ENCODE assay signal across 28 cellular contexts in genomic region chrX:37975421-37975820, GRCh38. TPM values are rescaled to one million over a fixed set of nuclear protein-coding genes. Genes with fewer than 3 reads are reported as not detected.
DNase-seq lines count a peak whose midpoint lies in the region; ATAC-seq, FAIRE-seq and TF ChIP-seq lines count a peak whose summit lies in the region.
"Had no signal": no experiment of that assay in that cellular context is flagged by ENCODE, and none has a peak within 500 bp of the region (broad histone marks: within the 10 kb centered on the region; RNA-seq: fewer than 3 reads in every experiment).

No MANE protein-coding gene starts in this region.

- TF ChIP-seq CTCF in HEK293 (tag by site-specific recombination; IDR thresholded peaks at IDR 0.05) (no peak), HepG2 (CRISPR knock-in tag; IDR thresholded peaks at IDR 0.05) (no peak)

- H3K36me3 ChIP-seq in HEK293 (ENCODE audit: control insufficient read depth in 2 of 2, insufficient read depth in 1 of 2, low read length in 2 of 2), result no peaks in the 10 kb centered on the region
- H3K36me3 ChIP-seq in HepG2 (replicated peaks in 1 of 2; ENCODE audit: control insufficient read depth in 1 of 2, insufficient read depth in 2 of 2, low read length in 2 of 2), result no peaks in the 10 kb centered on the region
- H3K36me3 ChIP-seq: BE2C, BLaER1 had no signal

- BruUV-seq in HepG2 (replicated peaks; lab: Mats Ljungman, UMichigan), result no TSS peak

- H3K4me1 Mint-ChIP-seq in T-helper 2 cell treated with Interferon-gamma antibody and Interleukin-4, amounts not matched to agents 5 μg/mL and 100 μg/mL, for 36 hours (ENCODE audit: low read depth), result peaks cover 13% of the 10 kb centered on the region
- peaks cover 17% of the 10 kb centered on the region for H3K4me1 Mint-ChIP-seq in activated CD4-positive, alpha-beta memory T cell treated with anti-CD3 and anti-CD28 coated beads, Interleukin-2, amount 10 ng/mL, durations not matched to agents 7 days and 5 days
- H3K4me1 Mint-ChIP-seq: CD14-positive monocyte; CD4-positive, alpha-beta memory T cell had no signal

- TF ChIP-seq POLR2A in HepG2 (IDR thresholded peaks at IDR 0.05; ENCODE audit: insufficient read depth in 1 of 2, low read depth in 2 of 2, low read length in 2 of 2), result no peak

- H3K4me3 Mint-ChIP-seq in T-helper 2 cell treated with Interferon-gamma antibody and Interleukin-4, amounts not matched to agents 5 μg/mL and 100 μg/mL, for 36 hours, result no peak overlapping the region
- H3K4me3 Mint-ChIP-seq in activated CD4-positive, alpha-beta memory T cell treated with anti-CD3 and anti-CD28 coated beads, Interleukin-2, amount 10 ng/mL, durations not matched to agents 7 days and 5 days, result no peak overlapping the region
- H3K4me3 Mint-ChIP-seq: CD14-positive monocyte; CD4-positive, alpha-beta memory T cell; CD4-positive, CD25-positive, alpha-beta regulatory T cell; CD8-positive, alpha-beta memory T cell had no signal

- TF ChIP-seq RAD21 in HepG2 (CRISPR knock-in tag; IDR thresholded peaks at IDR 0.05), result no peak

- DNase-seq in HepG2 (ENCODE audit: low spot score), result peak; percentile 35
- DNase-seq in T-helper 2 cell treated with Interferon-gamma antibody and Interleukin-4, amounts not matched to agents 5 μg/mL and 100 μg/mL, for 36 hours (ENCODE audit: low spot score), result no peak
- no peak for DNase-seq in activated CD4-positive, alpha-beta memory T cell treated with anti-CD3 and anti-CD28 coated beads, Interleukin-2, amount 10 ng/mL, durations not matched to agents 7 days and 5 days
- no peak for DNase-seq in amygdala (lab: John Stamatoyannopoulos, UW)
- DNase-seq: 8988T; ACHN; BE2C; C1 segment of cervical spinal cord; Calu3; CD4-positive, alpha-beta memory T cell; CD4-positive, CD25-positive, alpha-beta regulatory T cell; CD8-positive, alpha-beta memory T cell; COR-L47; DMS79; DND-41; EL; GDM1 had no signal

- H3K27ac ChIP-seq in HEK293 (ENCODE audit: extremely low read depth, low read depth, low read length), result no peak overlapping the region
- H3K27ac ChIP-seq in HepG2 (ENCODE audit: extremely low read length, insufficient read depth, low read length), result peak overlapping the region; percentile 63
- H3K27ac ChIP-seq: BLaER1 had no signal

- ATAC-seq in HepG2 (peak; percentile 74), GM21423 (IDR thresholded peaks at IDR 0.05; ENCODE audit: unreplicated experiment) (no peak)
- ATAC-seq: GM12878 had no signal

- peak overlapping the region; percentile 32 for H3K4me2 ChIP-seq in HepG2 (ENCODE audit: low read depth, low read length)
- H3K4me2 ChIP-seq: BLaER1 had no signal

- H3K4me3 ChIP-seq in HEK293 (ENCODE audit: low read depth, low read length), result no peak overlapping the region
- no peak overlapping the region for H3K4me3 ChIP-seq in HepG2 (replicated peaks in 1 of 3; ENCODE audit: insufficient read depth in 1 of 3, low read depth in 2 of 3, low read length in 3 of 3)
- H3K4me3 ChIP-seq: BLaER1, GM12878 had no signal

- H3K4me1 ChIP-seq in HEK293 (ENCODE audit: control insufficient read depth, insufficient read depth, low read length) (peaks cover 3% of the 10 kb centered on the region; the same call in 1 of the 2 replicates), HepG2 (ENCODE audit: insufficient read depth, low read length) (peaks cover 21% of the 10 kb centered on the region)
- H3K4me1 ChIP-seq: BE2C, BLaER1 had no signal

- no peaks in the 10 kb centered on the region for H3K9me3 ChIP-seq in HEK293 (ENCODE audit: control insufficient read depth, insufficient read depth, low read depth, low read length)
- no peaks in the 10 kb centered on the region for H3K9me3 ChIP-seq in HepG2 (ENCODE audit: low read length)
- H3K9me3 ChIP-seq: BE2C, BLaER1 had no signal

- H2AFZ ChIP-seq in HepG2 (ENCODE audit: low read length), result peak overlapping the region; percentile 72

- in situ Hi-C loops in HepG2 (cut with HindIII; ENCODE audit: extremely low pct_ligation_motif_present, low pct_unique_long_range_greater_than_20kb), result no loop called here

- H3K9ac ChIP-seq in HepG2 (ENCODE audit: insufficient read depth, low read depth, low read length), result no peak overlapping the region
- H3K9ac ChIP-seq: BLaER1 had no signal

- POLR2A ChIA-PET in HEK293 (lab: Yijun Ruan, JAX), result no interaction called here
- POLR2A ChIA-PET in HepG2 (lab: Yijun Ruan, JAX), result interaction anchor here (1.7 to 2.6 kb wide), 2 partner anchors 12 to 16 kb away, joined by 4 to 27 read pairs; no protein-coding TSS in a partner anchor
- POLR2A ChIA-PET in activated CD4-positive, alpha-beta memory T cell treated with anti-CD3 and anti-CD28 coated beads, Interleukin-2, amount 10 ng/mL, durations not matched to agents 7 days and 5 days (lab: Charles Lee), result no interaction called here

- CTCF ChIA-PET in HEK293 (lab: Yijun Ruan, JAX), result no interaction called here
- CTCF ChIA-PET in HepG2 (lab: Yijun Ruan, JAX; ENCODE audit: low intra/inter-chr PET ratio, low total read pairs), result no interaction called here
- CTCF ChIA-PET in activated CD4-positive, alpha-beta memory T cell treated with anti-CD3 and anti-CD28 coated beads, Interleukin-2, amount 10 ng/mL, durations not matched to agents 7 days and 5 days (lab: Charles Lee), result no interaction called here

- TF ChIP-seq EP300 in HepG2 (IDR thresholded peaks at IDR 0.05; ENCODE audit: low read depth in 2 of 2, low read length in 2 of 2) (no peak), HepG2 (CRISPR knock-in tag; IDR thresholded peaks at IDR 0.05; ENCODE audit: borderline replicate concordance) (no peak)

- no peaks in the 10 kb centered on the region for H4K20me1 ChIP-seq in HepG2 (ENCODE audit: insufficient read depth, low read length)
- H4K20me1 ChIP-seq: BLaER1 had no signal

- H3K9me3 Mint-ChIP-seq in T-helper 2 cell treated with Interferon-gamma antibody and Interleukin-4, amounts not matched to agents 5 μg/mL and 100 μg/mL, for 36 hours, result no peaks in the 10 kb centered on the region
- no peaks in the 10 kb centered on the region for H3K9me3 Mint-ChIP-seq in activated CD4-positive, alpha-beta memory T cell treated with anti-CD3 and anti-CD28 coated beads, Interleukin-2, amount 10 ng/mL, durations not matched to agents 7 days and 5 days

- WGBS in HepG2 (ENCODE audit: low lambda C conversion rate), result 24% methylated on average over 3 of the region's 3 CpGs

- intact Hi-C loops in HepG2 (cut with micrococcal nuclease; ENCODE audit: unreplicated experiment), result no loop called here

- no peak overlapping the region for H3K27ac Mint-ChIP-seq in T-helper 2 cell treated with Interferon-gamma antibody and Interleukin-4, amounts not matched to agents 5 μg/mL and 100 μg/mL, for 36 hours
- H3K27ac Mint-ChIP-seq in activated CD4-positive, alpha-beta memory T cell treated with anti-CD3 and anti-CD28 coated beads, Interleukin-2, amount 10 ng/mL, durations not matched to agents 7 days and 5 days, result no peak overlapping the region
- H3K27ac Mint-ChIP-seq: CD14-positive monocyte; CD4-positive, alpha-beta memory T cell had no signal

- peaks cover 1% of the 10 kb centered on the region for H3K36me3 Mint-ChIP-seq in T-helper 2 cell treated with Interferon-gamma antibody and Interleukin-4, amounts not matched to agents 5 μg/mL and 100 μg/mL, for 36 hours (ENCODE audit: low read depth)
- no peaks in the 10 kb centered on the region for H3K36me3 Mint-ChIP-seq in activated CD4-positive, alpha-beta memory T cell treated with anti-CD3 and anti-CD28 coated beads, Interleukin-2, amount 10 ng/mL, durations not matched to agents 7 days and 5 days (ENCODE audit: low read depth)
- H3K36me3 Mint-ChIP-seq: CD14-positive monocyte; CD4-positive, alpha-beta memory T cell; CD4-positive, CD25-positive, alpha-beta regulatory T cell; CD8-positive, alpha-beta memory T cell had no signal

- H3K27me3 ChIP-seq in HepG2 (ENCODE audit: control insufficient read depth in 1 of 2, insufficient read depth in 2 of 2, low read length in 2 of 2), result no peaks in the 10 kb centered on the region
- H3K27me3 ChIP-seq: BE2C, BLaER1 had no signal

- H3K79me2 ChIP-seq in HepG2 (ENCODE audit: insufficient read depth, low read length), result no peaks in the 10 kb centered on the region

- FAIRE-seq in colon (lab: Jason Lieb, UNC) (peak; percentile 60), HepG2 (lab: Jason Lieb, UNC) (no peak)
- FAIRE-seq: A204.1, D721Med, GM12878, GM12892, GM18507 had no signal

- peaks cover 10% of the 10 kb centered on the region for H3K27me3 Mint-ChIP-seq in T-helper 2 cell treated with Interferon-gamma antibody and Interleukin-4, amounts not matched to agents 5 μg/mL and 100 μg/mL, for 36 hours (ENCODE audit: low read depth)
- H3K27me3 Mint-ChIP-seq in activated CD4-positive, alpha-beta memory T cell treated with anti-CD3 and anti-CD28 coated beads, Interleukin-2, amount 10 ng/mL, durations not matched to agents 7 days and 5 days, result peaks cover 1% of the 10 kb centered on the region
- H3K27me3 Mint-ChIP-seq: CD4-positive, CD25-positive, alpha-beta regulatory T cell had no signal

TF ChIP-seq in HEK293, 187 proteins besides CTCF, POLR2A, EP300 and RAD21 (continues in another document):
- TF ChIP-seq ZNF433 (tag by site-specific recombination; IDR thresholded peaks at IDR 0.05; ENCODE audit: low read depth), result no peak

TF ChIP-seq in HepG2, 621 proteins besides CTCF, POLR2A, EP300 and RAD21 (continues in another document):
- no peak for TF ChIP-seq ZBTB7B (CRISPR knock-in tag; IDR thresholded peaks at IDR 0.05)

RNA-seq across cellular contexts. Expression of gene SYTL5, which starts 30.9 kb away (rescaled TPM):
- total RNA-seq in HepG2 (2016; rRNA removed; fragmentation: Illumina TruSeq; extraction: Trizol), result not detected in 2 replicates
- total RNA-seq in HepG2 (2016; cell fraction: cytosol; rRNA removed; fragmentation: Illumina TruSeq; extraction: Trizol; ENCODE audit: low read depth), result not detected in 2 replicates
- total RNA-seq in HepG2 (2016; cell fraction: insoluble cytoplasmic fraction; rRNA removed; fragmentation: Illumina TruSeq; extraction: Trizol), result not detected in 2 replicates
- total RNA-seq in HepG2 (2016; cell fraction: membrane; rRNA removed; fragmentation: Illumina TruSeq; extraction: Trizol), result not detected in 2 replicates
- not detected in 2 replicates for total RNA-seq in HepG2 (2016; cell fraction: nucleus; rRNA removed; fragmentation: Illumina TruSeq; extraction: Trizol)
- polyA plus RNA-seq in HepG2 (2011; rRNA removed), result 0.01 TPM in 1 of 2 replicates, not detected in the other
- polyA plus RNA-seq in HepG2 (2011; cell fraction: cytosol; rRNA removed), result not detected in 2 replicates
- polyA plus RNA-seq in HepG2 (2011; cell fraction: nucleus; rRNA removed), result not detected in 2 replicates
- not detected in 2 replicates for polyA plus RNA-seq in HepG2 (2012)
- not detected in 2 replicates for polyA plus RNA-seq in HepG2 (2016; cell fraction: cytosol; fragmentation: Illumina TruSeq; extraction: Trizol; ENCODE audit: low read depth)
- not detected in 2 replicates for polyA plus RNA-seq in HepG2 (2016; cell fraction: insoluble cytoplasmic fraction; fragmentation: Illumina TruSeq; extraction: Trizol; ENCODE audit: low read depth)
- polyA plus RNA-seq in HepG2 (2016; cell fraction: membrane; fragmentation: Illumina TruSeq; extraction: Trizol; ENCODE audit: low read depth), result not detected in 2 replicates
- polyA plus RNA-seq in HepG2 (2016; cell fraction: nucleus; fragmentation: Illumina TruSeq; extraction: Trizol; ENCODE audit: insufficient read depth, low read depth), result not detected in 2 replicates
- 0.07 TPM in 1 of 2 replicates, not detected in the other for polyA minus RNA-seq in HepG2 (2011; rRNA and poly(A)+ RNA removed; ENCODE audit: low replicate concordance)
- not detected in 2 replicates for polyA minus RNA-seq in HepG2 (2011; cell fraction: cytosol; rRNA and poly(A)+ RNA removed)
- polyA minus RNA-seq in HepG2 (2011; cell fraction: nucleus; rRNA and poly(A)+ RNA removed), result not detected in 2 replicates
- total RNA-seq in activated CD4-positive, alpha-beta memory T cell treated with anti-CD3 and anti-CD28 coated beads, Interleukin-2, amount 10 ng/mL, durations not matched to agents 7 days and 5 days, result not detected
- total RNA-seq: CD4-positive, alpha-beta memory T cell; CD4-positive, CD25-positive, alpha-beta regulatory T cell; CD8-positive, alpha-beta memory T cell; G401 had no signal
- polyA plus RNA-seq: CD14-positive monocyte; CD4-positive, alpha-beta memory T cell; CD4-positive, CD25-positive, alpha-beta regulatory T cell; CD8-positive, alpha-beta memory T cell had no signal
